9 cellular contexts compared by ENCODE assay signal in genomic region chr7:121994625-121995410, GRCh38.
DNase-seq lines count a peak whose midpoint lies in the region; ATAC-seq and TF ChIP-seq lines count a peak whose summit lies in the region.
"Had no signal": no experiment of that assay in that cellular context is flagged by ENCODE, and none has a peak within 500 bp of the region (broad histone marks: within the 10 kb centered on the region; RNA-seq: fewer than 3 reads in every experiment).

No MANE protein-coding gene starts in this region.

- POLR2A ChIA-PET in PC-3 (lab: Charles Lee; ENCODE audit: unreplicated experiment) = interaction anchor here (0.6 kb wide), 1 partner anchor 31 kb away, joined by 5 read pairs; no protein-coding TSS in a partner anchor

- TF ChIP-seq CTCF in KMS-11 (conservative IDR thresholded peaks at IDR 0.05; ENCODE audit: low read depth, low read length) = peak; percentile 99
- TF ChIP-seq CTCF in PC-3 (conservative IDR thresholded peaks at IDR 0.05; ENCODE audit: low read depth, low read length) = peak; percentile 72
- TF ChIP-seq CTCF in retinal pigment epithelial cell (conservative IDR thresholded peaks at IDR 0.05; ENCODE audit: low read depth, low read length) = peak; percentile 84

- H3K27ac ChIP-seq in KMS-11 (no peak overlapping the region), PC-3 (ENCODE audit: low read length) (no peak overlapping the region)
- H3K27ac ChIP-seq: BLaER1 had no signal

- H3K9me3 ChIP-seq in PC-3 (ENCODE audit: low read length) (no peaks in the 10 kb centered on the region), adipocyte (ENCODE audit: control insufficient read depth, low read length) (no peaks in the 10 kb centered on the region)
- H3K9me3 ChIP-seq: BLaER1 had no signal

- H3K4me1 ChIP-seq in KMS-11 (ENCODE audit: low read depth, poor library complexity, severe bottlenecking) (peaks cover 11% of the 10 kb centered on the region), PC-3 (ENCODE audit: insufficient read depth, low read length) (no peaks in the 10 kb centered on the region), adipocyte (ENCODE audit: control insufficient read depth, insufficient read depth, low read length) (no peaks in the 10 kb centered on the region)
- H3K4me1 ChIP-seq: BLaER1 had no signal

- H3K4me3 ChIP-seq in H7 (ENCODE audit: insufficient read depth, low read depth, low read length) = no peak overlapping the region
- H3K4me3 ChIP-seq in KMS-11 (IDR thresholded peaks at IDR 0.05; ENCODE audit: insufficient read depth, low read depth, low read length) = no peak overlapping the region
- no peak overlapping the region for H3K4me3 ChIP-seq in PC-3 (ENCODE audit: low read length)
- no peak overlapping the region for H3K4me3 ChIP-seq in adipocyte (ENCODE audit: low read length)
- no peak overlapping the region for H3K4me3 ChIP-seq in retinal pigment epithelial cell (ENCODE audit: low read length)
- H3K4me3 ChIP-seq: BLaER1 had no signal

- no peaks in the 10 kb centered on the region for H3K27me3 ChIP-seq in H7 (ENCODE audit: control insufficient read depth, insufficient read depth, low read length)
- H3K27me3 ChIP-seq in KMS-11 (ENCODE audit: insufficient read depth, low read depth) = no peaks in the 10 kb centered on the region
- H3K27me3 ChIP-seq in PC-3 (ENCODE audit: low read length) = 0 out of 2 replicates have a peak, but pooled peaks cover 4% of the 10 kb centered on the region
- no peaks in the 10 kb centered on the region for H3K27me3 ChIP-seq in adipocyte (replicated peaks; ENCODE audit: control insufficient read depth, insufficient read depth, low read length)
- H3K27me3 ChIP-seq: BLaER1 had no signal

- no peaks in the 10 kb centered on the region for H3F3A ChIP-seq in PC-3 (ENCODE audit: low read length, unreplicated experiment)

- no peak overlapping the region for H3K9ac ChIP-seq in KMS-11
- H3K9ac ChIP-seq in PC-3 (ENCODE audit: low read length) = no peak overlapping the region
- no peak overlapping the region for H3K9ac ChIP-seq in adipocyte (ENCODE audit: low read length)
- H3K9ac ChIP-seq: BLaER1 had no signal

- H4K20me1 ChIP-seq in KMS-11 (ENCODE audit: insufficient read depth) = no peaks in the 10 kb centered on the region
- H4K20me1 ChIP-seq in PC-3 (ENCODE audit: low read length) = no peaks in the 10 kb centered on the region
- H4K20me1 ChIP-seq: BLaER1 had no signal

- BruUV-seq in PC-3 (replicated peaks; lab: Mats Ljungman, UMichigan) = no TSS peak

- CTCF ChIA-PET in PC-3 (lab: Charles Lee) = interaction anchor here (0.5 to 1.0 kb wide), 3 partner anchors 449 to 643 kb away, joined by 4 to 8 read pairs (median 5); no protein-coding TSS in a partner anchor

- no peaks in the 10 kb centered on the region for H3K9me2 ChIP-seq in PC-3 (replicated peaks; ENCODE audit: low read length)

- ATAC-seq in PC-3 (peak; percentile 96), left cardiac atrium (peak; percentile 82 to 90)

- H3K4me2 ChIP-seq in KMS-11 (peak overlapping the region; percentile 24; the same call in 1 of the 2 replicates), PC-3 (ENCODE audit: low read length) (no peak overlapping the region)
- H3K4me2 ChIP-seq: BLaER1 had no signal

- H2AFZ ChIP-seq in KMS-11 (ENCODE audit: low read depth) (peak overlapping the region; percentile 45; the same call in 1 of the 2 replicates), PC-3 (ENCODE audit: low read length) (no peak overlapping the region)

- intact Hi-C loops in PC-3 (cut with micrococcal nuclease) (loop anchor here (1.0 to 10.0 kb wide), 7 partner anchors 243 to 869 kb away; no protein-coding TSS in a partner anchor), left cardiac atrium (cut with DNase I) (loop anchor here in 1 of 2 donors (2.0 to 5.0 kb wide), 2 partner anchors 390 to 628 kb away; no protein-coding TSS in a partner anchor)

- H3K79me2 ChIP-seq in KMS-11 (ENCODE audit: insufficient read depth, low read depth) = no peaks in the 10 kb centered on the region
- no peaks in the 10 kb centered on the region for H3K79me2 ChIP-seq in PC-3 (ENCODE audit: low read length)

- H3K36me3 ChIP-seq in H7 (replicated peaks; ENCODE audit: control insufficient read depth, insufficient read depth, low read length) (peaks cover 4% of the 10 kb centered on the region; the same call in 1 of the 2 replicates), KMS-11 (ENCODE audit: insufficient read depth) (no peaks in the 10 kb centered on the region), PC-3 (ENCODE audit: low read depth, low read length) (no peaks in the 10 kb centered on the region), adipocyte (ENCODE audit: control insufficient read depth, insufficient read depth, low read length, severe bottlenecking) (no peaks in the 10 kb centered on the region)
- H3K36me3 ChIP-seq: BLaER1 had no signal

- DNase-seq in NCI-H524 (lab: John Stamatoyannopoulos, UW) = peak; percentile 47 to 69
- no peak for DNase-seq in NCI-H524 treated with DMSO at 0.1 percent for 48 hours (lab: John Stamatoyannopoulos, UW)
- peak; percentile 58 for DNase-seq in H7
- DNase-seq in PC-3 = peak; percentile 78
- DNase-seq in adipocyte (ENCODE audit: low read depth) = peak; percentile 86
- DNase-seq in left cardiac atrium = peak; percentile 45
- peak; percentile 58 for DNase-seq in retinal pigment epithelial cell (ENCODE audit: low read depth)
